8 cellular contexts compared by ENCODE assay signal in the genomic region with DNA sequence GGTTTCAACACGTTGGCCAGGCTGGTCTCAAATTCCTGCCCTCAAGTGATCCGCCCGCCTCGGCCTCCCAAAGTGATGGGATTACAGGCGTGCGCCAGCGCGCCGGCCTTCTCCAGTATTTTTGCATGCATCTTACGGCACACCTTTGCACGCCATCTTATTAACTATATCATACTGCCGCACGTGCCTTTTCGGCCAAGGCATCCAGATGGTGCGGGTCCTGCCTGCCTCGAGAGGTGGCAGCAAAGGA. TPM values are rescaled to one million over a fixed set of nuclear protein-coding genes. Genes with fewer than 3 reads are reported as not detected.
DNase-seq lines count a peak whose midpoint lies in the region; ATAC-seq and TF ChIP-seq lines count a peak whose summit lies in the region.

No MANE protein-coding gene starts in this region.

- H3K4me1 Mint-ChIP-seq in activated T-helper 2 cell treated with anti-CD3 and anti-CD28 coated beads, Interferon-gamma antibody, Interleukin-2, Interleukin-4, amounts not matched to agents 10 μg/mL and 5 μg/mL and 100 μg/mL, durations not matched to agents 14 hours and 24 hours and 36 hours (ENCODE audit: low read depth) = peaks cover 13% of the 10 kb centered on the region
- peaks cover 7 to 10% of the 10 kb centered on the region in 2 donors for H3K4me1 Mint-ChIP-seq in immature natural killer cell

- H3K9me3 Mint-ChIP-seq in activated T-helper 2 cell treated with anti-CD3 and anti-CD28 coated beads, Interferon-gamma antibody, Interleukin-2, Interleukin-4, amounts not matched to agents 10 μg/mL and 5 μg/mL and 100 μg/mL, durations not matched to agents 14 hours and 24 hours and 36 hours = peaks cover 5% of the 10 kb centered on the region
- no peaks in the 10 kb centered on the region for H3K9me3 Mint-ChIP-seq in immature natural killer cell

- peaks cover 13% of the 10 kb centered on the region for H3K36me3 ChIP-seq in HUES64 (ENCODE audit: insufficient read depth, low read length)
- H3K36me3 ChIP-seq in thoracic aorta = peaks cover 6% of the 10 kb centered on the region

- H3K27ac Mint-ChIP-seq in activated T-helper 2 cell treated with anti-CD3 and anti-CD28 coated beads, Interferon-gamma antibody, Interleukin-2, Interleukin-4, amounts not matched to agents 10 μg/mL and 5 μg/mL and 100 μg/mL, durations not matched to agents 14 hours and 24 hours and 36 hours = peak overlapping the region; percentile 92
- H3K27ac Mint-ChIP-seq in immature natural killer cell = peak overlapping the region; percentile 27 to 89 (median 72)

- H3K36me3 Mint-ChIP-seq in activated T-helper 2 cell treated with anti-CD3 and anti-CD28 coated beads, Interferon-gamma antibody, Interleukin-2, Interleukin-4, amounts not matched to agents 10 μg/mL and 5 μg/mL and 100 μg/mL, durations not matched to agents 14 hours and 24 hours and 36 hours (ENCODE audit: low read depth) = peaks cover 37% of the 10 kb centered on the region
- H3K36me3 Mint-ChIP-seq in immature natural killer cell = peaks cover 3 to 6% (median 6%) of the 10 kb centered on the region in 3 donors

- TF ChIP-seq CTCF in thoracic aorta (IDR thresholded peaks at IDR 0.05) = peak; percentile 42

- DNase-seq in DMS79 (lab: John Stamatoyannopoulos, UW) (peak; percentile 84), immature natural killer cell (no peak), thoracic aorta (ENCODE audit: low spot score) (no peak)
- DNase-seq in activated T-helper 2 cell treated with anti-CD3 and anti-CD28 coated beads, Interferon-gamma antibody, Interleukin-2, Interleukin-4, amounts not matched to agents 10 μg/mL and 5 μg/mL and 100 μg/mL, durations not matched to agents 14 hours and 24 hours and 36 hours (ENCODE audit: low spot score) = no peak

- ATAC-seq in thoracic aorta (ENCODE audit: insufficient number of reproducible peaks, low FRiP score, low read depth) (no peak), GM19397 (IDR thresholded peaks at IDR 0.05; ENCODE audit: unreplicated experiment) (no peak), GM18502 (IDR thresholded peaks at IDR 0.05; ENCODE audit: poor library complexity, unreplicated experiment) (no peak), GM21825 (IDR thresholded peaks at IDR 0.05; ENCODE audit: unreplicated experiment) (no peak)

- WGBS in HUES64 = under 1% methylated on average over 16 of the region's 16 CpGs

- H3K4me1 ChIP-seq in HUES64 (ENCODE audit: insufficient read depth, low read length) (peaks cover 5% of the 10 kb centered on the region; the same call in 1 of the 2 replicates), thoracic aorta (ENCODE audit: control insufficient read depth in 1 of 2, low read depth in 2 of 2) (peaks cover 12 to 14% of the 10 kb centered on the region in 2 donors)

- H3K27ac ChIP-seq in HUES64 (ENCODE audit: low read depth, low read length) (peak overlapping the region; percentile 95), thoracic aorta (peak overlapping the region; percentile 93 to 97)

- intact Hi-C loops in activated T-helper 2 cell treated with anti-CD3 and anti-CD28 coated beads, Interferon-gamma antibody, Interleukin-2, Interleukin-4, amounts not matched to agents 10 μg/mL and 5 μg/mL and 100 μg/mL, durations not matched to agents 14 hours and 24 hours and 36 hours (cut with micrococcal nuclease) = loop anchor here (5.0 kb wide), 1 partner anchor 344 kb away; a partner anchor contains a TSS

- H3K27me3 ChIP-seq in HUES64 (ENCODE audit: insufficient read depth, low read length) = no peaks in the 10 kb centered on the region
- no peaks in the 10 kb centered on the region for H3K27me3 ChIP-seq in thoracic aorta (replicated peaks; ENCODE audit: insufficient read depth)

- H3K4me3 ChIP-seq in HUES64 (ENCODE audit: low read length) (peak overlapping the region; percentile 95), thoracic aorta (peak overlapping the region; percentile 84)

- peak overlapping the region; percentile 89 for H3K4me3 Mint-ChIP-seq in activated T-helper 2 cell treated with anti-CD3 and anti-CD28 coated beads, Interferon-gamma antibody, Interleukin-2, Interleukin-4, amounts not matched to agents 10 μg/mL and 5 μg/mL and 100 μg/mL, durations not matched to agents 14 hours and 24 hours and 36 hours (ENCODE audit: low read depth)
- H3K4me3 Mint-ChIP-seq in immature natural killer cell = peak overlapping the region; percentile 83 to 91 (median 87)

- no peaks in the 10 kb centered on the region for H3K27me3 Mint-ChIP-seq in activated T-helper 2 cell treated with anti-CD3 and anti-CD28 coated beads, Interferon-gamma antibody, Interleukin-2, Interleukin-4, amounts not matched to agents 10 μg/mL and 5 μg/mL and 100 μg/mL, durations not matched to agents 14 hours and 24 hours and 36 hours (ENCODE audit: low read depth)
- peaks cover 2 to 7% (median 3%) of the 10 kb centered on the region in 3 donors for H3K27me3 Mint-ChIP-seq in immature natural killer cell (ENCODE audit: low read depth in 3 of 3)

- H3K9ac ChIP-seq in HUES64 (ENCODE audit: low read depth, low read length) = peak overlapping the region; percentile 100

- no peaks in the 10 kb centered on the region; the same call in 1 of the 2 replicates for H3K9me3 ChIP-seq in HUES64 (ENCODE audit: insufficient read depth, low read depth, low read length)
- H3K9me3 ChIP-seq in thoracic aorta = no peaks in the 10 kb centered on the region

RNA-seq across cellular contexts. Expression of a gene that starts 0.8 kb away (rescaled TPM):
- polyA plus RNA-seq in HUES64 (2013, experiment 1 of 2) = 30.0 TPM
- polyA plus RNA-seq in HUES64 (2013, experiment 2 of 2) = 27.7 TPM
- 49.4 and 56.4 TPM in 2 replicates for total RNA-seq in activated T-helper 2 cell treated with anti-CD3 and anti-CD28 coated beads, Interferon-gamma antibody, Interleukin-2, Interleukin-4, amounts not matched to agents 10 μg/mL and 5 μg/mL and 100 μg/mL, durations not matched to agents 14 hours and 24 hours and 36 hours
- polyA plus RNA-seq in immature natural killer cell = 1 to 10 TPM; 6.9 to 7.9 (median 7.7) TPM
- 10 to 100 TPM; 27.3 to 64.8 TPM for total RNA-seq in thoracic aorta

RNA-seq across cellular contexts. Expression of a gene that starts 14.5 kb away (rescaled TPM):
- polyA plus RNA-seq in HUES64 (2013, experiment 1 of 2) = 70.5 TPM
- polyA plus RNA-seq in HUES64 (2013, experiment 2 of 2) = 62.6 TPM
- 95.9 and 98.2 TPM in 2 replicates for total RNA-seq in activated T-helper 2 cell treated with anti-CD3 and anti-CD28 coated beads, Interferon-gamma antibody, Interleukin-2, Interleukin-4, amounts not matched to agents 10 μg/mL and 5 μg/mL and 100 μg/mL, durations not matched to agents 14 hours and 24 hours and 36 hours
- polyA plus RNA-seq in immature natural killer cell = 10 to 100 TPM; 43.8 to 60.3 (median 51.0) TPM
- 1 to 10 TPM; 6.2 to 6.4 TPM for total RNA-seq in thoracic aorta

RNA-seq across cellular contexts. Expression of a gene that starts 33.4 kb away (rescaled TPM):
- 9.9 TPM for polyA plus RNA-seq in HUES64 (2013, experiment 1 of 2)
- polyA plus RNA-seq in HUES64 (2013, experiment 2 of 2) = 9.4 TPM
- total RNA-seq in activated T-helper 2 cell treated with anti-CD3 and anti-CD28 coated beads, Interferon-gamma antibody, Interleukin-2, Interleukin-4, amounts not matched to agents 10 μg/mL and 5 μg/mL and 100 μg/mL, durations not matched to agents 14 hours and 24 hours and 36 hours = 36.5 and 39.9 TPM in 2 replicates
- 1 to 10 TPM in 2 of 3 donors, under 1 TPM in 1; 0.49 to 2.9 (median 1.5) TPM for polyA plus RNA-seq in immature natural killer cell
- 10 to 100 TPM; 11.1 to 38.0 TPM for total RNA-seq in thoracic aorta

Comparison
In these comparisons a context has a peak if more than half of its experiments do, and no peak if none do; other contexts are left out.
1. RNA of a gene that starts 14.5 kb away (total RNA-seq): 95.9 to 98.2 TPM in activated T-helper 2 cell treated with anti-CD3 and anti-CD28 coated beads, Interferon-gamma antibody, Interleukin-2, Interleukin-4, amounts not matched to agents 10 μg/mL and 5 μg/mL and 100 μg/mL, durations not matched to agents 14 hours and 24 hours and 36 hours; 6.2 to 6.4 TPM in thoracic aorta; every median in the first group is over 10 times any median in the second.